Comparison of ENCODE assay signal across 1 cellular context in genomic region chr9:6922124-6922676, GRCh38.
TF ChIP-seq lines count a peak whose summit lies in the region.

No MANE protein-coding gene starts in this region.

TF ChIP-seq in HepG2, 621 proteins besides CTCF, POLR2A, EP300 and RAD21:
- TF ChIP-seq GRHL1 (CRISPR knock-in tag; conservative IDR thresholded peaks at IDR 0.05) (no peak), ZNF768 (CRISPR knock-in tag; IDR thresholded peaks at IDR 0.05) (no peak), MZF1 (CRISPR knock-in tag; IDR thresholded peaks at IDR 0.05; ENCODE audit: borderline replicate concordance) (no peak), CHCHD3 (CRISPR knock-in tag; IDR thresholded peaks at IDR 0.05) (no peak), HMG20B (CRISPR knock-in tag; conservative IDR thresholded peaks at IDR 0.05) (no peak), ZNF790 (CRISPR knock-in tag; IDR thresholded peaks at IDR 0.05; ENCODE audit: borderline replicate concordance) (no peak), CREB1 (IDR thresholded peaks at IDR 0.05) (no peak), CREB1 (CRISPR knock-in tag; IDR thresholded peaks at IDR 0.05) (no peak), ZNF276 (CRISPR knock-in tag; IDR thresholded peaks at IDR 0.05; ENCODE audit: low read depth) (no peak), ZSCAN12 (CRISPR knock-in tag; IDR thresholded peaks at IDR 0.05) (no peak), U2AF1 (optimal IDR thresholded peaks at IDR 0.05; ENCODE audit: low read depth, low read length) (no peak), KLF12 (CRISPR knock-in tag; IDR thresholded peaks at IDR 0.05; ENCODE audit: borderline replicate concordance) (no peak), FUBP1 (CRISPR knock-in tag; IDR thresholded peaks at IDR 0.05; ENCODE audit: borderline replicate concordance) (no peak), BCL3 (CRISPR knock-in tag; IDR thresholded peaks at IDR 0.05) (no peak), SOX6 (IDR thresholded peaks at IDR 0.05) (no peak), SOX6 (CRISPR knock-in tag; IDR thresholded peaks at IDR 0.05) (no peak), ZNF34 (CRISPR knock-in tag; IDR thresholded peaks at IDR 0.05; ENCODE audit: borderline replicate concordance) (no peak), ZBTB39 (CRISPR knock-in tag; IDR thresholded peaks at IDR 0.05) (no peak), ZC3H13 (CRISPR knock-in tag; IDR thresholded peaks at IDR 0.05) (no peak), ZNF317 (CRISPR knock-in tag; IDR thresholded peaks at IDR 0.05) (no peak)
